ENCODE assay signal across 8 cellular contexts in genomic region chr14:49893309-49894213, GRCh38. TPM values are rescaled to one million over a fixed set of nuclear protein-coding genes. Genes with fewer than 3 reads are reported as not detected.
DNase-seq lines count a peak whose midpoint lies in the region; ATAC-seq and TF ChIP-seq lines count a peak whose summit lies in the region.

No MANE protein-coding gene starts in this region.

- H3K9ac ChIP-seq in HCT116 (ENCODE audit: low read length) (peak overlapping the region; percentile 99), endodermal cell (ENCODE audit: extremely low read depth, low read length, poor library complexity, severe bottlenecking) (peak overlapping the region; percentile 78)

- H3K27ac Mint-ChIP-seq in endodermal cell = peak overlapping the region; percentile 99
- peak overlapping the region; percentile 97 for H3K27ac Mint-ChIP-seq in stimulated activated memory B cell treated with anti-CD40 and anti-IgM and Interleukin-4, amounts not matched to agents 10 μg/mL and 1 μg/mL and 100 μg/mL, for 72 hours

- WGBS in endodermal cell (ENCODE audit: insufficient coverage in 1 of 2, insufficient read length in 1 of 2), 2 experiments = 1% methylated on average over 30 to 85 of the region's 85 CpGs

- no peaks in the 10 kb centered on the region for H3K27me3 ChIP-seq in HCT116 (ENCODE audit: insufficient read depth, low read length)
- no peaks in the 10 kb centered on the region for H3K27me3 ChIP-seq in endodermal cell (ENCODE audit: control insufficient read depth, insufficient read depth, low read length, poor library complexity, severe bottlenecking)
- no peaks in the 10 kb centered on the region for H3K27me3 ChIP-seq in muscle layer of duodenum (ENCODE audit: low read depth, low read length)

- no peaks in the 10 kb centered on the region for H3K9me3 Mint-ChIP-seq in endodermal cell
- no peaks in the 10 kb centered on the region for H3K9me3 Mint-ChIP-seq in stimulated activated memory B cell treated with anti-CD40 and anti-IgM and Interleukin-4, amounts not matched to agents 10 μg/mL and 1 μg/mL and 100 μg/mL, for 72 hours

- H3K36me3 ChIP-seq in HCT116 (ENCODE audit: control insufficient read depth in 1 of 2, insufficient read depth in 2 of 2, low read length in 2 of 2) = peaks cover 21 to 30% of the 10 kb centered on the region in 2 experiments
- H3K36me3 ChIP-seq in endodermal cell (ENCODE audit: control insufficient read depth, insufficient read depth, low read length) = peaks cover 23% of the 10 kb centered on the region
- H3K36me3 ChIP-seq in muscle layer of duodenum (ENCODE audit: control insufficient read depth in 1 of 2, insufficient read depth in 2 of 2, low read length in 2 of 2) = peaks cover 14 to 17% of the 10 kb centered on the region in 2 donors

- H3K4me3 Mint-ChIP-seq in endodermal cell = peak overlapping the region; percentile 96
- H3K4me3 Mint-ChIP-seq in stimulated activated memory B cell treated with anti-CD40 and anti-IgM and Interleukin-4, amounts not matched to agents 10 μg/mL and 1 μg/mL and 100 μg/mL, for 72 hours = peak overlapping the region; percentile 94

- peak overlapping the region; percentile 78 for H3K4me2 ChIP-seq in HCT116 (ENCODE audit: low read length)

- TF ChIP-seq RAD21 in HCT116 (IDR thresholded peaks at IDR 0.05; ENCODE audit: low read depth) = no peak

- TSS peak; percentile 68 for BruUV-seq in HCT116 (replicated peaks; lab: Mats Ljungman, UMichigan)

- H3K27me3 Mint-ChIP-seq in endodermal cell (ENCODE audit: insufficient read depth) = no peaks in the 10 kb centered on the region
- no peaks in the 10 kb centered on the region for H3K27me3 Mint-ChIP-seq in stimulated activated memory B cell treated with anti-CD40 and anti-IgM and Interleukin-4, amounts not matched to agents 10 μg/mL and 1 μg/mL and 100 μg/mL, for 72 hours

- H3K36me3 Mint-ChIP-seq in endodermal cell (ENCODE audit: low read depth) = peaks cover 14% of the 10 kb centered on the region
- H3K36me3 Mint-ChIP-seq in stimulated activated memory B cell treated with anti-CD40 and anti-IgM and Interleukin-4, amounts not matched to agents 10 μg/mL and 1 μg/mL and 100 μg/mL, for 72 hours = peaks cover 61% of the 10 kb centered on the region

- peaks cover 58% of the 10 kb centered on the region for H3K79me2 ChIP-seq in HCT116 (ENCODE audit: insufficient read depth, low read length)

- H3K4me1 ChIP-seq in HCT116 (ENCODE audit: control insufficient read depth in 1 of 2, insufficient read depth in 2 of 2, low read length in 2 of 2) (peaks cover 32 to 59% of the 10 kb centered on the region in 2 experiments), endodermal cell (ENCODE audit: control insufficient read depth, insufficient read depth, low read length) (peaks cover 3% of the 10 kb centered on the region), muscle layer of duodenum (ENCODE audit: control insufficient read depth in 1 of 2, insufficient read depth in 2 of 2, low read length in 2 of 2) (peaks cover 22 to 46% of the 10 kb centered on the region in 2 donors)

- peaks cover 28% of the 10 kb centered on the region for H3K4me1 Mint-ChIP-seq in endodermal cell
- H3K4me1 Mint-ChIP-seq in stimulated activated memory B cell treated with anti-CD40 and anti-IgM and Interleukin-4, amounts not matched to agents 10 μg/mL and 1 μg/mL and 100 μg/mL, for 72 hours = peaks cover 47% of the 10 kb centered on the region

- TF ChIP-seq CTCF in HCT116 (IDR thresholded peaks at IDR 0.05 in 2 of 3, conservative IDR thresholded peaks at IDR 0.05 in 1 of 3; ENCODE audit: borderline replicate concordance in 1 of 3, insufficient read depth in 1 of 3, low read depth in 2 of 3, low read length in 2 of 3) (no peak), endodermal cell (conservative IDR thresholded peaks at IDR 0.05) (no peak)

- POLR2A ChIA-PET in HCT116 (lab: Charles Lee) = interaction anchor here (1.2 to 2.5 kb wide), 2 partner anchors 14 to 52 kb away, joined by 3 to 12 read pairs; no protein-coding TSS in a partner anchor

- no peak overlapping the region for H2AFZ ChIP-seq in HCT116 (ENCODE audit: low read depth, low read length, poor library complexity, severe bottlenecking)

- peak overlapping the region; percentile 99 for H3K27ac ChIP-seq in HCT116 (ENCODE audit: low read depth, low read length)
- peak overlapping the region; percentile 92 for H3K27ac ChIP-seq in endodermal cell (ENCODE audit: low read depth, low read length)
- peak overlapping the region; percentile 99 for H3K27ac ChIP-seq in muscle layer of duodenum (ENCODE audit: low read length)

- H3K9me3 ChIP-seq in HCT116 (ENCODE audit: control insufficient read depth in 1 of 2, insufficient read depth in 1 of 2, low read depth in 1 of 2, low read length in 2 of 2) = no peaks in the 10 kb centered on the region
- H3K9me3 ChIP-seq in endodermal cell (ENCODE audit: control insufficient read depth, low read length) = no peaks in the 10 kb centered on the region
- no peaks in the 10 kb centered on the region for H3K9me3 ChIP-seq in muscle layer of duodenum (ENCODE audit: control insufficient read depth in 1 of 2, low read length in 2 of 2)

- DNase-seq in HCT116 (ENCODE audit: low read depth, low spot score) (no peak), MV-4-11 (lab: John Stamatoyannopoulos, UW) (peak; percentile 30), endodermal cell (peak; percentile 65), OCI-M2 (lab: John Stamatoyannopoulos, UW; ENCODE audit: unreplicated experiment) (no peak)
- DNase-seq in activated CD8-positive, alpha-beta memory T cell treated with anti-CD3 and anti-CD28 coated beads for 4 hours (ENCODE audit: low read depth in 2 of 2) = peak; percentile 53 to 57

- intact Hi-C loops in HCT116 (cut with micrococcal nuclease) = loop anchor here (5.0 kb wide), 1 partner anchor 109 kb away; no protein-coding TSS in a partner anchor

- ATAC-seq in GM18498 (IDR thresholded peaks at IDR 0.05; ENCODE audit: unreplicated experiment) (peak; percentile 54), HCT116 (peak; percentile 48)
- peak; percentile 79 for ATAC-seq in stimulated activated memory B cell treated with anti-CD40 and anti-IgM and Interleukin-4, amounts not matched to agents 10 μg/mL and 1 μg/mL and 100 μg/mL, for 72 hours

- peaks cover 18% of the 10 kb centered on the region; the same call in 1 of the 2 replicates for H4K20me1 ChIP-seq in HCT116 (ENCODE audit: insufficient read depth)

- H3K9me2 ChIP-seq in HCT116 (ENCODE audit: insufficient read depth) = no peaks in the 10 kb centered on the region

- H3K4me3 ChIP-seq in HCT116 (replicated peaks in 1 of 2; ENCODE audit: low read depth in 1 of 2, low read length in 2 of 2) (peak overlapping the region; percentile 72 to 94), endodermal cell (ENCODE audit: low read length) (peak overlapping the region; percentile 97), muscle layer of duodenum (ENCODE audit: low read depth in 1 of 2, low read length in 2 of 2) (peak overlapping the region; percentile 76 to 95)

- RAD21 ChIA-PET in HCT116 (lab: Charles Lee; ENCODE audit: low non-redundant PET in 1 of 2, low total read pairs in 2 of 2, uncharacterized antibody in 2 of 2, unreplicated experiment in 2 of 2) = no interaction called here

- CTCF ChIA-PET in HCT116 (lab: Charles Lee) = no interaction called here

- no peak for TF ChIP-seq POLR2A in HCT116 (IDR thresholded peaks at IDR 0.05; ENCODE audit: borderline replicate concordance, extremely low read depth, insufficient read depth, insufficient read length)

TF ChIP-seq in HCT116, 20 proteins besides CTCF, POLR2A, EP300 and RAD21:
- 0 out of 2 replicates have a peak, but pooled peaks have one; percentile 31 for TF ChIP-seq POLR2AphosphoS5 (IDR thresholded peaks at IDR 0.05; ENCODE audit: low read depth, low read length)
- no peak for TF ChIP-seq ZNF274 (IDR thresholded peaks at IDR 0.05; ENCODE audit: low read depth, low read length)
- TF ChIP-seq ZFX (IDR thresholded peaks at IDR 0.05) = peak; percentile 84

RNA-seq across cellular contexts. Expression of gene ARF6, which starts 0.7 kb away (rescaled TPM):
- total RNA-seq in HCT116 (2021; ENCODE audit: unreplicated experiment) (88.8 TPM), endodermal cell (10 to 100 TPM; 45.2 to 46.7 TPM)
- 40.5 and 43.0 TPM in 2 replicates for polyA plus RNA-seq in HCT116 (2012)
- 33.8 TPM for polyA plus RNA-seq in endodermal cell (2013, experiment 1 of 2)
- 35.7 TPM for polyA plus RNA-seq in endodermal cell (2013, experiment 2 of 2)

RNA-seq across cellular contexts. Expression of gene NEMF, which starts 41.0 kb away (rescaled TPM):
- 57.7 TPM for total RNA-seq in HCT116 (2021; ENCODE audit: unreplicated experiment)
- polyA plus RNA-seq in HCT116 (2012) = 21.6 and 26.1 TPM in 2 replicates
- total RNA-seq in endodermal cell = 10 to 100 TPM; 75.1 to 82.6 TPM
- 55.0 TPM for polyA plus RNA-seq in endodermal cell (2013, experiment 1 of 2)
- 53.5 TPM for polyA plus RNA-seq in endodermal cell (2013, experiment 2 of 2)

Comparison
In these comparisons a context has a peak if more than half of its experiments do, and no peak if none do; other contexts are left out.
1. DNase-seq: peak in MV-4-11 (single experiment), activated CD8-positive, alpha-beta memory T cell treated with anti-CD3 and anti-CD28 coated beads for 4 hours (2 of 2) and endodermal cell (single experiment); none in HCT116 (single experiment) and OCI-M2 (single experiment).
2. Peak in every context shown above with its lines, with median percentiles within 50 percentile points of each other: ATAC-seq, H3K27ac ChIP-seq and H3K4me3 ChIP-seq.